In genomic region chr1:185654199-185654951, GRCh38 we compare ENCODE assay signal across 17 cellular contexts.
DNase-seq lines count a peak whose midpoint lies in the region; ATAC-seq, FAIRE-seq and TF ChIP-seq lines count a peak whose summit lies in the region.
"Had no signal": no experiment of that assay in that cellular context is flagged by ENCODE, and none has a peak within 500 bp of the region (broad histone marks: within the 10 kb centered on the region; RNA-seq: fewer than 3 reads in every experiment).

No MANE protein-coding gene starts in this region.

- no peak for ATAC-seq in HG02970 (IDR thresholded peaks at IDR 0.05; ENCODE audit: low FRiP score, unreplicated experiment)
- ATAC-seq: left colon had no signal

- H3K9me3 ChIP-seq in hepatocyte (ENCODE audit: low read depth) (no peaks in the 10 kb centered on the region), small intestine (ENCODE audit: control insufficient read depth, low read depth) (no peaks in the 10 kb centered on the region)

- H3K27me3 ChIP-seq in hepatocyte (no peaks in the 10 kb centered on the region), small intestine (ENCODE audit: control insufficient read depth in 2 of 2, insufficient read depth in 2 of 2, low read length in 2 of 2) (no peaks in the 10 kb centered on the region)
- H3K27me3 ChIP-seq: dorsolateral prefrontal cortex had no signal

- H2AFZ ChIP-seq in hepatocyte = no peak overlapping the region

- H3K27ac ChIP-seq in hepatocyte (peak overlapping the region; percentile 47), small intestine (ENCODE audit: low read depth in 1 of 2, low read length in 1 of 2) (no peak overlapping the region)
- H3K27ac ChIP-seq: dorsolateral prefrontal cortex, skin epidermis had no signal

- DNase-seq in NCI-H226 (peak; percentile 25), dedifferentiated amniotic fluid mesenchymal stem cell (ENCODE audit: extremely low spot score) (peak; percentile 66), hepatocyte (ENCODE audit: low spot score) (peak; percentile 43), small intestine (peak; percentile 35), LoVo (ENCODE audit: low spot score) (no peak), COR-L47 (lab: John Stamatoyannopoulos, UW) (no peak)
- DNase-seq: activated B cell treated with CpG ODN at 0.5 μM for 24 hours, DMS 273 treated with DMSO at 0.1 percent for 48 hours, dorsolateral prefrontal cortex, hippocampal formation, left colon, NCI-H2029, NCI-H524, occipital lobe, SHP77 treated with DMSO at 0.1 percent for 48 hours had no signal

- no peaks in the 10 kb centered on the region for H4K20me1 ChIP-seq in hepatocyte (ENCODE audit: insufficient read depth, poor library complexity, severe bottlenecking)

- H3K36me3 ChIP-seq in hepatocyte (replicated peaks; ENCODE audit: insufficient read depth, low read depth) (no peaks in the 10 kb centered on the region), small intestine (ENCODE audit: control insufficient read depth in 2 of 2, insufficient read depth in 2 of 2, low read length in 2 of 2) (no peaks in the 10 kb centered on the region)

- H3K4me2 ChIP-seq in hepatocyte = no peak overlapping the region

- WGBS in hepatocyte (ENCODE audit: low lambda C conversion rate, missing lambda C conversion rate) = 33% methylated on average over 4 of the region's 4 CpGs
- WGBS in small intestine, 3 donors = 45 to 75% (median 70%) methylated on average over 4 of the region's 4 CpGs

- no peaks in the 10 kb centered on the region for H3K79me2 ChIP-seq in hepatocyte

- H3K4me3 ChIP-seq in hepatocyte (no peak overlapping the region), small intestine (ENCODE audit: low read depth in 1 of 2, low read length in 2 of 2) (no peak overlapping the region)
- H3K4me3 ChIP-seq: dorsolateral prefrontal cortex, skin epidermis had no signal

- H3K4me1 ChIP-seq in hepatocyte (ENCODE audit: insufficient read depth) = no peaks in the 10 kb centered on the region
- H3K4me1 ChIP-seq in small intestine (ENCODE audit: control insufficient read depth in 2 of 2, insufficient read depth in 1 of 2, low read depth in 1 of 2, low read length in 1 of 2) = no peaks in the 10 kb centered on the region

- no peak for TF ChIP-seq CTCF in hepatocyte (IDR thresholded peaks at IDR 0.05; ENCODE audit: poor library complexity)

- FAIRE-seq in small intestine (lab: Jason Lieb, UNC) = no peak

- no peaks in the 10 kb centered on the region for H3K9me2 ChIP-seq in hepatocyte (replicated peaks; ENCODE audit: insufficient read depth)

Comparison
In these comparisons a context has a peak if more than half of its experiments do, and no peak if none do; other contexts are left out.
1. DNase-seq: peak in NCI-H226 (single experiment), dedifferentiated amniotic fluid mesenchymal stem cell (single experiment), hepatocyte (single experiment) and small intestine (single experiment); none in LoVo (single experiment) and COR-L47 (single experiment).